Comparison of ENCODE assay signal across 23 cellular contexts in genomic region chr1:178196631-178197030, GRCh38.
"Had no signal": no experiment of that assay in that cellular context is flagged by ENCODE, and none has a peak within 500 bp of the region (broad histone marks: within the 10 kb centered on the region; RNA-seq: fewer than 3 reads in every experiment).

No MANE protein-coding gene starts in this region.

- H3K4me3 ChIP-seq: body of pancreas, esophagus muscularis mucosa, gastrocnemius medialis, neural progenitor cell, sigmoid colon, smooth muscle cell, transverse colon had no signal

- DNase-seq: activated B cell treated with CpG ODN at 0.5 μM for 24 hours; activated CD4-positive, alpha-beta T cell treated with anti-CD3 and anti-CD28 coated beads for 36 hours; activated CD4-positive, alpha-beta T cell treated with anti-CD3 and anti-CD28 coated beads, Interleukin-2, amount 50 U/mL, for 48 hours; activated effector memory CD4-positive, alpha-beta T cell treated with anti-CD3 and anti-CD28 coated beads, Interleukin-2, amount 50 U/mL, for 16 hours; activated naive CD4-positive, alpha-beta T cell treated with anti-CD3 and anti-CD28 coated beads, Interleukin-2, amount 10 ng/mL, durations not matched to agents 7 days and 5 days; body of pancreas; central memory CD4-positive, alpha-beta T cell; effector memory CD8-positive, alpha-beta T cell; gastrocnemius medialis; head of caudate nucleus; hypothalamus; naive thymus-derived CD8-positive, alpha-beta T cell; retina; sigmoid colon; stimulated activated CD4-positive, alpha-beta T cell treated with anti-CD3 and anti-CD28 coated beads, Interleukin-15, amount 100 ng/mL, for 24 hours; transverse colon had no signal

- FAIRE-seq: colon, endothelial cell of umbilical vein, islet of Langerhans, urothelium cell line had no signal
